Comparison of ENCODE assay signal across 20 cellular contexts in the genomic region with DNA sequence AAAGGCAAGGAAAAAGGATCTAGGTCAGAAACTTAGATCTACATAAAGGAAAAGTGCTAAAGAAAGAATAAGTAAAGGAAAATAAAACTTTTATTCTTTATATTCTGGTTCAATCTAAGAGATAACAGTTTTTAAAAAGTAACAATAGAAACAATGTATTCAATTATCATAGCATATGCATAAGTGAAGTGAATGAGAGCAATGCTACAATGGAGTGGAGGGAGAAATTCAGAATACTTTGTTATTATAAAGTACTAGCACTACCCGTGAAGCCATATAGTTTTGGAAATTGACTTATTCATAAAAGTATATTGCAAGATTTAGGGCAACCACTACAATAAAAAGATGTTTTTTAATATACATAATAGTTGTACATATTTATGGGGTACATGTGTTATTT.
DNase-seq lines count a peak whose midpoint lies in the region; ATAC-seq, FAIRE-seq and TF ChIP-seq lines count a peak whose summit lies in the region.
"Had no signal": no experiment of that assay in that cellular context is flagged by ENCODE, and none has a peak within 500 bp of the region (broad histone marks: within the 10 kb centered on the region; RNA-seq: fewer than 3 reads in every experiment).

No MANE protein-coding gene starts in this region.

- peaks cover 14% of the 10 kb centered on the region; the same call in 1 of the 2 replicates for H3K23me2 ChIP-seq in H1 (ENCODE audit: low read depth, low read length)

- no peak overlapping the region for H4K8ac ChIP-seq in H1 (ENCODE audit: extremely low read depth, insufficient read depth, low read length)

- peak overlapping the region; percentile 95 for H4K5ac ChIP-seq in H1 (ENCODE audit: insufficient read length, low read depth, low read length)

- H3K27me3 ChIP-seq in GM23338 (ENCODE audit: insufficient read depth), result no peaks in the 10 kb centered on the region
- H3K27me3 ChIP-seq in HUES6 (ENCODE audit: control insufficient read depth, insufficient read depth, low read length), result no peaks in the 10 kb centered on the region
- no peaks in the 10 kb centered on the region for H3K27me3 ChIP-seq in H1 (replicated peaks in 1 of 4; ENCODE audit: control insufficient read depth in 3 of 4, extremely low read depth in 1 of 4, insufficient read depth in 3 of 4, low read length in 3 of 4)

- WGBS in H1 (ENCODE audit: extremely low coverage in 1 of 2, insufficient coverage in 1 of 2, insufficient read length in 1 of 2, insufficient replicate concordance in 2 of 2, low coverage in 1 of 2, low lambda C conversion rate in 2 of 2, missing lambda C conversion rate in 1 of 2), 2 experiments, result 29% methylated on average over 1 of the region's 1 CpG; no CpG with 5 or more reads in 1 of the 2 experiments

- H3K9me3 ChIP-seq in HUES6 (ENCODE audit: control insufficient read depth, insufficient read depth, low read depth, low read length) (no peaks in the 10 kb centered on the region), H1 (ENCODE audit: insufficient read depth in 2 of 2, low read depth in 1 of 2, low read length in 1 of 2) (no peaks in the 10 kb centered on the region)
- H3K9me3 ChIP-seq: A549, Caco-2 had no signal

- no peak overlapping the region for H2BK12ac ChIP-seq in H1 (ENCODE audit: low read depth, low read length)

- H3K9me2 ChIP-seq in GM23338 (ENCODE audit: insufficient read depth), result no peaks in the 10 kb centered on the region

- no peak overlapping the region for H2BK120ac ChIP-seq in H1 (replicated peaks; ENCODE audit: low read depth, low read length)

- 0 out of 2 replicates have a peak, but pooled peaks cover 3% of the 10 kb centered on the region for H4K20me1 ChIP-seq in GM23338 (replicated peaks; ENCODE audit: insufficient read depth)
- H4K20me1 ChIP-seq in H1 (replicated peaks in 1 of 2; ENCODE audit: control insufficient read depth in 1 of 2, insufficient read depth in 2 of 2, low read length in 2 of 2), result no peaks in the 10 kb centered on the region

- peaks cover 17% of the 10 kb centered on the region; the same call in 1 of the 2 replicates for H3K36me3 ChIP-seq in GM23338 (ENCODE audit: insufficient read depth)
- H3K36me3 ChIP-seq in HUES6 (ENCODE audit: control insufficient read depth, insufficient read depth, low read length), result peaks cover 38% of the 10 kb centered on the region
- peaks cover 0 to 21% (median 3%) of the 10 kb centered on the region in 4 experiments; a peak in 4 of 8 replicates for H3K36me3 ChIP-seq in H1 (ENCODE audit: control insufficient read depth in 2 of 4, insufficient read depth in 4 of 4, low read length in 3 of 4)

- no peak overlapping the region for H3K23ac ChIP-seq in H1 (ENCODE audit: insufficient read length)

- H3K4me3 ChIP-seq in GM23338 (0 out of 2 replicates have a peak overlapping the region, but pooled peaks have one; percentile 94), HUES6 (ENCODE audit: low read depth, low read length) (no peak overlapping the region; the same call in 1 of the 2 replicates), H1 (ENCODE audit: extremely low read depth in 1 of 4, insufficient read depth in 2 of 4, low read depth in 3 of 4, low read length in 4 of 4) (peak overlapping the region in 1 of 4 experiments; percentile 69; a peak in 1 of 8 replicates)
- H3K4me3 ChIP-seq: A549, GM12878 had no signal

- H2BK15ac ChIP-seq in H1 (ENCODE audit: low read length), result no peak overlapping the region

- no peak overlapping the region for H3K9ac ChIP-seq in HUES6 (ENCODE audit: low read length)
- H3K9ac ChIP-seq in H1 (replicated peaks in 1 of 4; ENCODE audit: extremely low read depth in 1 of 4, low read depth in 3 of 4, low read length in 3 of 4), result no peak overlapping the region

- no peak overlapping the region for H2AK5ac ChIP-seq in H1 (ENCODE audit: low read depth, low read length)

- no peak overlapping the region for H2BK20ac ChIP-seq in H1 (ENCODE audit: low read length)

- H3K79me2 ChIP-seq in GM23338 (replicated peaks; ENCODE audit: insufficient read depth), result peaks cover 43% of the 10 kb centered on the region
- peaks cover 24 to 65% of the 10 kb centered on the region in 2 experiments for H3K79me2 ChIP-seq in H1 (ENCODE audit: control insufficient read depth in 1 of 2, insufficient read depth in 2 of 2, low read length in 2 of 2)

- TF ChIP-seq POLR2A in H1 (IDR thresholded peaks at IDR 0.05; ENCODE audit: control extremely low read depth in 1 of 2, low read depth in 2 of 2, low read length in 2 of 2), result no peak

- H3K56ac ChIP-seq in H1 (replicated peaks; ENCODE audit: insufficient read length, low read depth, low read length), result no peak overlapping the region

- peak overlapping the region; percentile 96 for H3K27ac ChIP-seq in GM23338 (ENCODE audit: low read depth)
- H3K27ac ChIP-seq in HUES6 (ENCODE audit: low read depth, low read length), result peak overlapping the region; percentile 72
- no peak overlapping the region for H3K27ac ChIP-seq in H1 (ENCODE audit: low read depth, low read length)
- H3K27ac ChIP-seq: A549 had no signal

- DNase-seq in GM23338 (ENCODE audit: low spot score) (no peak), H1 (ENCODE audit: low read depth in 1 of 2, low spot score in 2 of 2) (no peak), AG08395 (ENCODE audit: low spot score) (no peak), HuH-7.5 (ENCODE audit: low spot score) (no peak), HTR-8/SVneo (ENCODE audit: insufficient read length, low spot score) (no peak), UCSD-AML1 (lab: John Stamatoyannopoulos, UW; ENCODE audit: unreplicated experiment) (no peak)
- DNase-seq: 8988T; ACHN; C1 segment of cervical spinal cord; Caco-2; CD4-positive, alpha-beta memory T cell; DMS153; DND-41; GDM1; GOT3; H7 had no signal

- POLR2A ChIA-PET in H1 (lab: Charles Lee; ENCODE audit: partially characterized antibody), result interaction anchor here (1.0 to 1.2 kb wide), 2 partner anchors 16 to 70 kb away, joined by 5 to 6 read pairs; no protein-coding TSS in a partner anchor

- CTCF ChIA-PET in H1 (lab: Charles Lee; ENCODE audit: partially characterized antibody), result no interaction called here

- no peak for FAIRE-seq in H1 (lab: Jason Lieb, UNC)
- FAIRE-seq in HTR-8/SVneo (lab: Jason Lieb, UNC), result no peak
- FAIRE-seq: A549, GM12878 had no signal

- ATAC-seq in GM23338, result peak; percentile 58; the same call in 2 of the 3 replicates
- ATAC-seq: A549, GM12878, HCT116 had no signal

- no peak overlapping the region; the same call in 1 of the 2 replicates for H3K18ac ChIP-seq in H1 (ENCODE audit: extremely low read depth, low read length)

- H3K4ac ChIP-seq in H1 (replicated peaks; ENCODE audit: insufficient read length, low read depth, low read length), result no peak overlapping the region

- no peak for TF ChIP-seq EP300 in H1 (IDR thresholded peaks at IDR 0.05; ENCODE audit: borderline replicate concordance in 1 of 2, low read depth in 2 of 2, low read length in 2 of 2)

- no peak for TF ChIP-seq CTCF in GM23338 (conservative IDR thresholded peaks at IDR 0.05; ENCODE audit: low read depth in 2 of 2)
- TF ChIP-seq CTCF in H1 (IDR thresholded peaks at IDR 0.05; ENCODE audit: control extremely low read depth in 1 of 3, insufficient read depth in 1 of 3, low read depth in 1 of 3, low read length in 3 of 3), result no peak

- no peak overlapping the region; the same call in 1 of the 2 replicates for H2BK5ac ChIP-seq in H1 (ENCODE audit: low read depth, low read length)

- TF ChIP-seq RAD21 in H1 (IDR thresholded peaks at IDR 0.05 in 1 of 2, conservative IDR thresholded peaks at IDR 0.05 in 1 of 2; ENCODE audit: low read depth in 2 of 2, low read length in 2 of 2), result no peak

- no peak overlapping the region for H3K14ac ChIP-seq in H1 (ENCODE audit: insufficient read length)

- H3K4me3 Mint-ChIP-seq in GM23338, result no peak overlapping the region

- no peaks in the 10 kb centered on the region for H3K9me3 Mint-ChIP-seq in GM23338

- peak overlapping the region; percentile 95 for H3K27ac Mint-ChIP-seq in GM23338
- H3K27ac Mint-ChIP-seq: CD4-positive, alpha-beta memory T cell had no signal

- peaks cover 14% of the 10 kb centered on the region for H3K4me1 ChIP-seq in GM23338 (ENCODE audit: insufficient read depth)
- H3K4me1 ChIP-seq in HUES6 (ENCODE audit: control insufficient read depth, insufficient read depth, low read length), result peaks cover 41% of the 10 kb centered on the region
- H3K4me1 ChIP-seq in H1 (replicated peaks in 1 of 4; ENCODE audit: control insufficient read depth in 3 of 4, insufficient read depth in 4 of 4, low read length in 3 of 4), result peaks cover 0 to 7% (median 2%) of the 10 kb centered on the region in 4 experiments; a peak in 5 of 7 replicates
- H3K4me1 ChIP-seq: A549, Caco-2 had no signal

- peaks cover 18% of the 10 kb centered on the region for H3K4me1 Mint-ChIP-seq in GM23338
- H3K4me1 Mint-ChIP-seq: CD4-positive, alpha-beta memory T cell had no signal

- H3K36me3 Mint-ChIP-seq in GM23338 (ENCODE audit: low read depth), result peaks cover 3% of the 10 kb centered on the region; the same call in 1 of the 3 replicates
- H3K36me3 Mint-ChIP-seq: CD4-positive, alpha-beta memory T cell had no signal

- H3K79me1 ChIP-seq in H1 (ENCODE audit: low read depth, low read length), result no peaks in the 10 kb centered on the region

- H3K27me3 Mint-ChIP-seq in GM23338 (ENCODE audit: insufficient read depth, low read depth, poor library complexity), result peaks cover 11% of the 10 kb centered on the region
- H3K27me3 Mint-ChIP-seq: CD4-positive, alpha-beta memory T cell had no signal

- H3K4me2 ChIP-seq in GM23338 (peak overlapping the region; percentile 15), H1 (ENCODE audit: insufficient read depth in 1 of 2, low read depth in 2 of 2, low read length in 2 of 2) (peak overlapping the region in 1 of 2 experiments; percentile 22; a peak in 1 of 4 replicates)
- H3K4me2 ChIP-seq: A549 had no signal

- H2AFZ ChIP-seq in GM23338, result no peak overlapping the region
- H2AFZ ChIP-seq in H1 (ENCODE audit: low read length), result no peak overlapping the region

- H4K91ac ChIP-seq in H1 (replicated peaks; ENCODE audit: insufficient read length, low read length), result no peak overlapping the region

- H3F3A ChIP-seq in GM23338 (replicated peaks; ENCODE audit: low read depth), result peaks cover 3% of the 10 kb centered on the region; the same call in 1 of the 2 replicates

TF ChIP-seq in H1, 55 proteins besides CTCF, POLR2A, EP300 and RAD21:
- TF ChIP-seq, protein P1, sequence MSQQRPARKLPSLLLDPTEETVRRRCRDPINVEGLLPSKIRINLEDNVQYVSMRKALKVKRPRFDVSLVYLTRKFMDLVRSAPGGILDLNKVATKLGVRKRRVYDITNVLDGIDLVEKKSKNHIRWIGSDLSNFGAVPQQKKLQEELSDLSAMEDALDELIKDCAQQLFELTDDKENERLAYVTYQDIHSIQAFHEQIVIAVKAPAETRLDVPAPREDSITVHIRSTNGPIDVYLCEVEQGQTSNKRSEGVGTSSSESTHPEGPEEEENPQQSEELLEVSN (IDR thresholded peaks at IDR 0.05), result no peak
- 0 out of 4 replicates have a peak, but pooled peaks of 1 of the 2 experiments have one; percentile 17 for TF ChIP-seq HDAC2 (IDR thresholded peaks at IDR 0.05; ENCODE audit: borderline replicate concordance in 1 of 2, low read depth in 2 of 2, low read length in 2 of 2)
- TF ChIP-seq BACH1 (IDR thresholded peaks at IDR 0.05; ENCODE audit: low read length), result no peak
- no peak for TF ChIP-seq ZNF274 (IDR thresholded peaks at IDR 0.05; ENCODE audit: borderline replicate concordance, extremely low read depth, low read length)
- no peak for TF ChIP-seq RFX5 (IDR thresholded peaks at IDR 0.05; ENCODE audit: borderline replicate concordance, low read depth, low read length)
